ENCODE assay signal across 8 cellular contexts in genomic region chr14:35385042-35385839, GRCh38. TPM values are rescaled to one million over a fixed set of nuclear protein-coding genes. Genes with fewer than 3 reads are reported as not detected.
A peak's percentile ranks its signal among the peaks of the same experiment; 100 is the strongest.
DNase-seq lines count a peak whose midpoint lies in the region; ATAC-seq and TF ChIP-seq lines count a peak whose summit lies in the region.

No MANE protein-coding gene starts in this region.

- H3K79me1 ChIP-seq in mesenchymal stem cell (replicated peaks; ENCODE audit: low read length, poor library complexity, severe bottlenecking) = no peaks in the 10 kb centered on the region

- H2BK120ac ChIP-seq in mesenchymal stem cell (ENCODE audit: low read depth, low read length) = peak overlapping the region; percentile 95

- peak overlapping the region; percentile 97 for H4K91ac ChIP-seq in mesenchymal stem cell (ENCODE audit: low read length)

- H3K14ac ChIP-seq in mesenchymal stem cell (ENCODE audit: low read length in 2 of 2) = peak overlapping the region in 1 of 2 experiments; percentile 99

- H3K4me2 ChIP-seq in mesenchymal stem cell (ENCODE audit: low read length, poor library complexity, severe bottlenecking) = no peak overlapping the region

- no peaks in the 10 kb centered on the region for H3K36me3 ChIP-seq in mesenchymal stem cell (ENCODE audit: control insufficient read depth in 1 of 2, insufficient read depth in 2 of 2, low read depth in 1 of 2, low read length in 2 of 2)

- TF ChIP-seq CTCF in type B pancreatic cell (conservative IDR thresholded peaks at IDR 0.05) = no peak

- peak overlapping the region; percentile 98 for H2BK15ac ChIP-seq in mesenchymal stem cell (ENCODE audit: low read depth, poor library complexity, severe bottlenecking)

- 69% methylated on average over 14 of the region's 15 CpGs for WGBS in mesenchymal stem cell

- H3K27ac Mint-ChIP-seq in type B pancreatic cell = peak overlapping the region; percentile 59
- no peak overlapping the region for H3K27ac Mint-ChIP-seq in activated naive CD4-positive, alpha-beta T cell treated with anti-CD3 and anti-CD28 coated beads, Interleukin-2, amount 50 U/mL, for 72 hours

- H3K9ac ChIP-seq in mesenchymal stem cell (ENCODE audit: low read length) = peak overlapping the region; percentile 73

- H2BK12ac ChIP-seq in mesenchymal stem cell (ENCODE audit: low read length in 2 of 2) = peak overlapping the region; percentile 92 to 99

- H3K9me3 ChIP-seq in mesenchymal stem cell (ENCODE audit: control insufficient read depth, low read length) = no peaks in the 10 kb centered on the region

- DNase-seq in DMS153 treated with DMSO at 0.1 percent for 48 hours (lab: John Stamatoyannopoulos, UW; ENCODE audit: unreplicated experiment) = peak; percentile 59
- peak; percentile 86 for DNase-seq in NCI-H446 treated with DMSO at 0.1 percent for 48 hours (lab: John Stamatoyannopoulos, UW)
- DNase-seq in dedifferentiated amniotic fluid mesenchymal stem cell (ENCODE audit: extremely low spot score) = peak; percentile 76
- DNase-seq in mesenchymal stem cell = peak; percentile 98
- no peak for DNase-seq in type B pancreatic cell (ENCODE audit: extremely low spot score, unreplicated experiment)
- no peak for DNase-seq in activated CD4-positive, CD25-positive, alpha-beta regulatory T cell (lab: John Stamatoyannopoulos, UW)
- no peak for DNase-seq in activated naive CD4-positive, alpha-beta T cell treated with anti-CD3 and anti-CD28 coated beads, Interleukin-2, amount 50 U/mL, for 72 hours (ENCODE audit: low spot score in 2 of 2)

- H3K27ac ChIP-seq in mesenchymal stem cell (ENCODE audit: low read length, poor library complexity, severe bottlenecking) = peak overlapping the region; percentile 82

- H2BK5ac ChIP-seq in mesenchymal stem cell (ENCODE audit: low read depth, low read length, poor library complexity, severe bottlenecking) = peak overlapping the region; percentile 90

- H3K4me1 Mint-ChIP-seq in type B pancreatic cell (ENCODE audit: unreplicated experiment) = peaks cover 20% of the 10 kb centered on the region

- H2AFZ ChIP-seq in mesenchymal stem cell (ENCODE audit: low read depth, low read length) = no peak overlapping the region

- no peaks in the 10 kb centered on the region for H3K36me3 Mint-ChIP-seq in type B pancreatic cell
- no peaks in the 10 kb centered on the region for H3K36me3 Mint-ChIP-seq in activated naive CD4-positive, alpha-beta T cell treated with anti-CD3 and anti-CD28 coated beads, Interleukin-2, amount 50 U/mL, for 72 hours

- peak overlapping the region; percentile 97 for H4K8ac ChIP-seq in mesenchymal stem cell (ENCODE audit: low read length)

- H3K9me3 Mint-ChIP-seq in type B pancreatic cell = no peaks in the 10 kb centered on the region
- no peaks in the 10 kb centered on the region for H3K9me3 Mint-ChIP-seq in activated naive CD4-positive, alpha-beta T cell treated with anti-CD3 and anti-CD28 coated beads, Interleukin-2, amount 50 U/mL, for 72 hours

- H3K27me3 Mint-ChIP-seq in type B pancreatic cell = no peaks in the 10 kb centered on the region

- peak overlapping the region; percentile 67 for H2AK5ac ChIP-seq in mesenchymal stem cell (ENCODE audit: low read length, severe bottlenecking)

- no peaks in the 10 kb centered on the region for H3K27me3 ChIP-seq in mesenchymal stem cell (ENCODE audit: control insufficient read depth in 1 of 2, insufficient read depth in 1 of 2, low read length in 2 of 2)

- peak overlapping the region in 1 of 2 experiments; percentile 48 for H3K4me3 ChIP-seq in mesenchymal stem cell (ENCODE audit: insufficient read depth in 1 of 2, low read depth in 1 of 2, low read length in 2 of 2)

- no peak overlapping the region for H3K4me3 Mint-ChIP-seq in type B pancreatic cell

- ATAC-seq in HG03342 (IDR thresholded peaks at IDR 0.05; ENCODE audit: unreplicated experiment) = no peak
- no peak for ATAC-seq in activated naive CD4-positive, alpha-beta T cell treated with anti-CD3 and anti-CD28 coated beads, Interleukin-2, amount 50 U/mL, for 72 hours

- H3K4ac ChIP-seq in mesenchymal stem cell (ENCODE audit: low read depth in 1 of 2, low read length in 2 of 2) = peak overlapping the region; percentile 98

- H3K18ac ChIP-seq in mesenchymal stem cell (ENCODE audit: low read depth in 1 of 2, low read length in 2 of 2) = peak overlapping the region; percentile 92 to 99

- peaks cover 30% of the 10 kb centered on the region for H3K4me1 ChIP-seq in mesenchymal stem cell (ENCODE audit: control insufficient read depth, insufficient read depth, low read depth, low read length)

- peak overlapping the region in 1 of 2 experiments; percentile 87 for H3K23ac ChIP-seq in mesenchymal stem cell (ENCODE audit: low read length in 2 of 2)

RNA-seq across cellular contexts. Expression of gene NFKBIA, which starts 19.3 kb away (rescaled TPM):
- polyA plus RNA-seq in mesenchymal stem cell (2013, experiment 1 of 2) = 80.0 TPM
- 75.3 TPM for polyA plus RNA-seq in mesenchymal stem cell (2013, experiment 2 of 2)
- 63.4 and 132 TPM in 2 replicates for total RNA-seq in type B pancreatic cell (ENCODE audit: low replicate concordance)
- 100 to 1,000 TPM; 150 to 303 TPM for total RNA-seq in activated naive CD4-positive, alpha-beta T cell treated with anti-CD3 and anti-CD28 coated beads, Interleukin-2, amount 50 U/mL, for 72 hours

Comparison
In these comparisons a context has a peak if more than half of its experiments do, and no peak if none do; other contexts are left out.
1. DNase-seq: peak in DMS153 treated with DMSO at 0.1 percent for 48 hours (single experiment), NCI-H446 treated with DMSO at 0.1 percent for 48 hours (single experiment), dedifferentiated amniotic fluid mesenchymal stem cell (single experiment) and mesenchymal stem cell (single experiment); none in type B pancreatic cell (single experiment), activated CD4-positive, CD25-positive, alpha-beta regulatory T cell (0 of 4) and activated naive CD4-positive, alpha-beta T cell treated with anti-CD3 and anti-CD28 coated beads, Interleukin-2, amount 50 U/mL, for 72 hours (0 of 2).